Comparison of ENCODE assay signal across 17 cellular contexts in the genomic region with DNA sequence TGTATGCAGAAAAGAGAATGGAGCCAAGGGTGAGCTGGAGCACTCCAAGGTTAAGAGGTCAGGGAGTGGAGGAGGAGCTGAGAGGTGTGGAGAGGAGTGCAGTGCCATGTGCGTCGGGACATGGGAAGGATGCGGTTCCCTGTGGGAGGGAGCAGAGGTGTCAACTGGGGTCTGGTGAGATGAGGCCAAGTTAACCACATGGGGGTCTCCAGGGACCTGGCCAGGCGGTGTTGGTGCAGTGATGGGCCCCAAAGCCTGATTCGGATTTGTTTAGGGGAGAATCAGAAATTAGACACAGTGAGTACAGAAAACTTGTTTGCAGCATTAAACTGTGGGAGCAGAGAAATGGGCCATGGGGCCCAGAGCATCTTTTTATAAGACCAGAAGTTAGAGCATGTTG.
DNase-seq lines count a peak whose midpoint lies in the region; ATAC-seq, FAIRE-seq and TF ChIP-seq lines count a peak whose summit lies in the region.
"Had no signal": no experiment of that assay in that cellular context is flagged by ENCODE, and none has a peak within 500 bp of the region (broad histone marks: within the 10 kb centered on the region; RNA-seq: fewer than 3 reads in every experiment).

No MANE protein-coding gene starts in this region.

- no peaks in the 10 kb centered on the region for H3K9me3 ChIP-seq in left ventricle myocardium inferior (replicated peaks)
- H3K9me3 ChIP-seq in CD4-positive, alpha-beta memory T cell (ENCODE audit: control insufficient read depth in 1 of 2, low read length in 2 of 2): no peaks in the 10 kb centered on the region
- H3K9me3 ChIP-seq in astrocyte (ENCODE audit: insufficient read depth, low read depth, low read length): no peaks in the 10 kb centered on the region
- H3K9me3 ChIP-seq in sigmoid colon: no peaks in the 10 kb centered on the region
- H3K9me3 ChIP-seq: BE2C had no signal

- peaks cover 0 to 12% of the 10 kb centered on the region in 2 donors for H3K36me3 Mint-ChIP-seq in CD4-positive, alpha-beta memory T cell
- peaks cover 20% of the 10 kb centered on the region for H3K36me3 Mint-ChIP-seq in astrocyte (ENCODE audit: low read depth, unreplicated experiment)

- H3K9me3 Mint-ChIP-seq in CD4-positive, alpha-beta memory T cell: no peaks in the 10 kb centered on the region
- peaks cover 3% of the 10 kb centered on the region for H3K9me3 Mint-ChIP-seq in astrocyte (ENCODE audit: unreplicated experiment)
- H3K9me3 Mint-ChIP-seq: GM23338, H9 had no signal

- POLR2A ChIA-PET in CD4-positive, alpha-beta memory T cell (lab: Charles Lee; ENCODE audit: partially characterized antibody): interaction anchor here (1.3 kb wide), 1 partner anchor 8 kb away, joined by 3 read pairs; no protein-coding TSS in a partner anchor

- no peak overlapping the region for H3K4me3 ChIP-seq in left ventricle myocardium inferior
- H3K4me3 ChIP-seq in CD4-positive, alpha-beta memory T cell (ENCODE audit: low read length in 2 of 2): no peak overlapping the region
- H3K4me3 ChIP-seq in astrocyte (ENCODE audit: insufficient read depth, low read depth, low read length): no peak overlapping the region
- H3K4me3 ChIP-seq in sigmoid colon: no peak overlapping the region
- H3K4me3 ChIP-seq: GM23338, K562 had no signal

- no peak for TF ChIP-seq CTCF in left ventricle myocardium inferior (IDR thresholded peaks at IDR 0.05; ENCODE audit: borderline replicate concordance)
- no peak for TF ChIP-seq CTCF in astrocyte (IDR thresholded peaks at IDR 0.05; ENCODE audit: insufficient read depth, low read depth, low read length)
- no peak for TF ChIP-seq CTCF in sigmoid colon (IDR thresholded peaks at IDR 0.05)

- intact Hi-C loops in left ventricle myocardium inferior (cut with micrococcal nuclease): no loop called here
- intact Hi-C loops in Right ventricle myocardium inferior (cut with DNase I): loop anchor here (5.0 kb wide), 1 partner anchor 103 kb away; no protein-coding TSS in a partner anchor
- intact Hi-C loops in CD4-positive, alpha-beta memory T cell (cut with micrococcal nuclease): no loop called here
- intact Hi-C loops in sigmoid colon (cut with DNase I): no loop called here

- no peak for FAIRE-seq in astrocyte (lab: Jason Lieb, UNC)
- FAIRE-seq: G401.6, K562 had no signal

- 85 to 93% methylated on average over 5 of the region's 5 CpGs for WGBS in sigmoid colon, 2 donors

- H3K27me3 ChIP-seq in left ventricle myocardium inferior (ENCODE audit: low read depth) (no peaks in the 10 kb centered on the region), astrocyte (ENCODE audit: insufficient read depth, low read length) (no peaks in the 10 kb centered on the region), sigmoid colon (no peaks in the 10 kb centered on the region)
- H3K27me3 ChIP-seq in CD4-positive, alpha-beta memory T cell (ENCODE audit: insufficient read depth, low read length): no peaks in the 10 kb centered on the region
- H3K27me3 ChIP-seq: BE2C had no signal

- H3K4me1 ChIP-seq in left ventricle myocardium inferior (peaks cover 41% of the 10 kb centered on the region), astrocyte (ENCODE audit: insufficient read depth, low read length) (peaks cover 3% of the 10 kb centered on the region), sigmoid colon (peaks cover 0 to 4% (median 2%) of the 10 kb centered on the region in 4 donors)
- peaks cover 10% of the 10 kb centered on the region for H3K4me1 ChIP-seq in CD4-positive, alpha-beta memory T cell (ENCODE audit: insufficient read depth, low read length)
- H3K4me1 ChIP-seq: BE2C had no signal

- peak overlapping the region in 5 of 7 donors; percentile 10 to 79 (median 38) for H3K27ac Mint-ChIP-seq in CD4-positive, alpha-beta memory T cell
- H3K27ac Mint-ChIP-seq in astrocyte (ENCODE audit: unreplicated experiment): no peak overlapping the region
- H3K27ac Mint-ChIP-seq: GM23338 had no signal

- H3K36me3 ChIP-seq in left ventricle myocardium inferior (no peaks in the 10 kb centered on the region), astrocyte (ENCODE audit: insufficient read depth, low read length) (no peaks in the 10 kb centered on the region), sigmoid colon (no peaks in the 10 kb centered on the region)
- no peaks in the 10 kb centered on the region for H3K36me3 ChIP-seq in CD4-positive, alpha-beta memory T cell (ENCODE audit: insufficient read depth, low read length)
- H3K36me3 ChIP-seq: BE2C had no signal

- no peak overlapping the region for H3K4me3 Mint-ChIP-seq in CD4-positive, alpha-beta memory T cell
- H3K4me3 Mint-ChIP-seq in astrocyte (ENCODE audit: unreplicated experiment): peak overlapping the region; percentile 10
- H3K4me3 Mint-ChIP-seq: GM23338, H9 had no signal

- no peak overlapping the region for H3K9ac ChIP-seq in astrocyte (ENCODE audit: low read length)

- TF ChIP-seq POLR2A in sigmoid colon (IDR thresholded peaks at IDR 0.05): no peak

- H3K27ac ChIP-seq in left ventricle myocardium inferior (replicated peaks) (peak overlapping the region; percentile 79), astrocyte (ENCODE audit: low read depth, low read length) (no peak overlapping the region), sigmoid colon (no peak overlapping the region)
- H3K27ac ChIP-seq in CD4-positive, alpha-beta memory T cell (ENCODE audit: low read depth, low read length): no peak overlapping the region

- no peaks in the 10 kb centered on the region for H3K27me3 Mint-ChIP-seq in CD4-positive, alpha-beta memory T cell
- no peaks in the 10 kb centered on the region for H3K27me3 Mint-ChIP-seq in astrocyte (ENCODE audit: low read depth, unreplicated experiment)

- ATAC-seq in Right ventricle myocardium inferior (no peak), GM21825 (IDR thresholded peaks at IDR 0.05; ENCODE audit: unreplicated experiment) (no peak)
- ATAC-seq: GM23338, K562 had no signal

- DNase-seq in left ventricle myocardium inferior: no peak
- DNase-seq in Right ventricle myocardium inferior (ENCODE audit: missing footprints): no peak
- no peak for DNase-seq in CD4-positive, alpha-beta memory T cell
- DNase-seq in astrocyte (ENCODE audit: low read depth): no peak
- DNase-seq in sigmoid colon: peak; percentile 57
- no peak for DNase-seq in ureter (ENCODE audit: low spot score)
- DNase-seq in AG08395 (ENCODE audit: low spot score): no peak
- DNase-seq: ACHN, BE2C, DMS153, DMS79 treated with DMSO at 0.1 percent for 48 hours, EL, H9 had no signal

- H3K79me2 ChIP-seq in astrocyte (ENCODE audit: insufficient read depth, low read length): no peaks in the 10 kb centered on the region

- no peak overlapping the region for H2AFZ ChIP-seq in astrocyte (ENCODE audit: low read depth, low read length)
- H2AFZ ChIP-seq: GM23338 had no signal

- CTCF ChIA-PET in CD4-positive, alpha-beta memory T cell (lab: Charles Lee; ENCODE audit: partially characterized antibody): no interaction called here

- H4K20me1 ChIP-seq in astrocyte (ENCODE audit: insufficient read depth, low read length): no peaks in the 10 kb centered on the region

- H3K4me2 ChIP-seq in astrocyte (ENCODE audit: low read length): no peak overlapping the region
- H3K4me2 ChIP-seq: GM23338 had no signal

- no peak for TF ChIP-seq EP300 in sigmoid colon (IDR thresholded peaks at IDR 0.05)

- peaks cover 16 to 35% (median 26%) of the 10 kb centered on the region in 4 donors for H3K4me1 Mint-ChIP-seq in CD4-positive, alpha-beta memory T cell
- peaks cover 20% of the 10 kb centered on the region for H3K4me1 Mint-ChIP-seq in astrocyte (ENCODE audit: low read depth, unreplicated experiment)
